Comparison of ENCODE assay signal across 9 cellular contexts in genomic region chr14:23227566-23227965, GRCh38. TPM values are rescaled to one million over a fixed set of nuclear protein-coding genes. Genes with fewer than 3 reads are reported as not detected.
"Had no signal": no experiment of that assay in that cellular context is flagged by ENCODE, and none has a peak within 500 bp of the region (broad histone marks: within the 10 kb centered on the region; RNA-seq: fewer than 3 reads in every experiment).

No MANE protein-coding gene starts in this region.

- H3K4me3 ChIP-seq: GM23338 had no signal

- DNase-seq: H9, HCEC 1CT had no signal

- H3K4me1 Mint-ChIP-seq: GM23338, H9 had no signal

- H3K36me3 Mint-ChIP-seq: IgD-negative memory B cell had no signal

- FAIRE-seq: H1, H54, HepG2 had no signal

- ATAC-seq: GM23338, HepG2 had no signal

- H2AFZ ChIP-seq: GM23338 had no signal

- H3K4me3 Mint-ChIP-seq: GM23338, H9 had no signal

- H3K27ac ChIP-seq: HL-60 had no signal

- H3K4me2 ChIP-seq: GM23338 had no signal

- H3K27ac Mint-ChIP-seq: GM23338, H9, IgD-negative memory B cell had no signal

RNA-seq across cellular contexts. Expression of gene RNF212B, which starts 10.2 kb away (rescaled TPM):
- total RNA-seq: GM23338, HepG2, HT1080 had no signal
- polyA plus RNA-seq: GM23338, IgD-negative memory B cell had no signal

RNA-seq across cellular contexts. Expression of gene SLC7A8, which starts 44.1 kb away (rescaled TPM):
- total RNA-seq: HepG2 had no signal
